In genomic region chr19:8094336-8094735, GRCh38 we compare ENCODE assay signal across 33 cellular contexts. TPM values are rescaled to one million over a fixed set of nuclear protein-coding genes. Genes with fewer than 3 reads are reported as not detected.
"Had no signal": no experiment of that assay in that cellular context is flagged by ENCODE, and none has a peak within 500 bp of the region (broad histone marks: within the 10 kb centered on the region; RNA-seq: fewer than 3 reads in every experiment).

No MANE protein-coding gene starts in this region.

- DNase-seq: heart left ventricle; hypothalamus; immature natural killer cell; kidney; left colon; mesendoderm; naive B cell; nucleus accumbens; stimulated activated CD4-positive, alpha-beta T cell treated with anti-CD3 and anti-CD28 coated beads, Interleukin-12 subunit alpha, Interleukin-12 subunit beta, amount 100 ng/mL, for 4 hours; stimulated activated CD4-positive, alpha-beta T cell treated with anti-CD3 and anti-CD28 coated beads, Interleukin-15, amount 100 ng/mL, for 24 hours; stimulated activated CD4-positive, alpha-beta T cell treated with anti-CD3 and anti-CD28 coated beads, Interleukin-2, amount 100 ng/mL, for 24 hours; stimulated activated CD4-positive, alpha-beta T cell treated with anti-CD3 and anti-CD28 coated beads, Interleukin-4, amount 100 ng/mL, for 1 hour; stimulated activated naive B cell treated with anti-CD40 and anti-IgM and Interleukin-4, amounts not matched to agents 10 μg/mL and 1 μg/mL and 100 μg/mL, for 72 hours; tibial artery; trophoblast cell; upper lobe of right lung had no signal

- H3K36me3 Mint-ChIP-seq: immature natural killer cell had no signal

- H3K4me1 Mint-ChIP-seq: mesothelial cell of epicardium, naive B cell, nephron, neural crest cell had no signal

- H3K27ac Mint-ChIP-seq: immature natural killer cell; mesothelial cell of epicardium; naive B cell; nephron; progenitor cell of endocrine pancreas; stimulated activated naive B cell treated with anti-CD40 and anti-IgM and Interleukin-4, amounts not matched to agents 10 μg/mL and 1 μg/mL and 100 μg/mL, for 72 hours; stimulated activated naive CD8-positive, alpha-beta T cell treated with anti-CD3 and anti-CD28 coated beads, Interleukin-15, Interleukin-2, amounts not matched to agents 100 ng/mL and 50 ng/mL, for 24 hours had no signal

- H3K4me3 Mint-ChIP-seq: mesothelial cell of epicardium; naive B cell; nephron; neural crest cell; stimulated activated naive B cell treated with anti-CD40 and anti-IgM and Interleukin-4, amounts not matched to agents 10 μg/mL and 1 μg/mL and 100 μg/mL, for 72 hours; stimulated activated naive CD8-positive, alpha-beta T cell treated with anti-CD3 and anti-CD28 coated beads, Interleukin-15, Interleukin-2, amounts not matched to agents 100 ng/mL and 50 ng/mL, for 24 hours had no signal

- ATAC-seq: heart left ventricle; left colon; left lung; sciatic nerve; stimulated activated naive B cell treated with anti-CD40 and anti-IgM and Interleukin-4, amounts not matched to agents 10 μg/mL and 1 μg/mL and 100 μg/mL, for 72 hours; upper lobe of right lung had no signal

- H3K27me3 Mint-ChIP-seq: progenitor cell of endocrine pancreas had no signal

- H3K9me3 Mint-ChIP-seq: neural crest cell; stimulated activated naive CD8-positive, alpha-beta T cell treated with anti-CD3 and anti-CD28 coated beads, Interleukin-15, Interleukin-2, amounts not matched to agents 100 ng/mL and 50 ng/mL, for 24 hours had no signal

RNA-seq across cellular contexts. Expression of gene CCL25, which starts 41.8 kb away (rescaled TPM):
- total RNA-seq: heart left ventricle, kidney, left colon, left lung, liver, lung, mononuclear cell, neural crest cell, osteocyte, progenitor cell of endocrine pancreas, pulmonary artery endothelial cell, renal cortical epithelial cell, right atrium auricular region, sciatic nerve, subcutaneous adipose tissue, suprapubic skin, thoracic aorta, upper lobe of right lung had no signal

RNA-seq across cellular contexts. Expression of gene FBN3, which starts 55.1 kb away (rescaled TPM):
- total RNA-seq: left colon, mononuclear cell, pulmonary artery endothelial cell, right atrium auricular region, subcutaneous adipose tissue, thoracic aorta had no signal
